In genomic region chr5:140317859-140318258, GRCh38 we compare ENCODE assay signal across 1 cellular context.
TF ChIP-seq lines count a peak whose summit lies in the region.

No MANE protein-coding gene starts in this region.

TF ChIP-seq in K562, 482 proteins besides CTCF, POLR2A, EP300 and RAD21:
- TF ChIP-seq ATF3 (IDR thresholded peaks at IDR 0.05) (no peak), ATF3 (CRISPR knock-in tag; conservative IDR thresholded peaks at IDR 0.05) (no peak), ARID3B (CRISPR knock-in tag; IDR thresholded peaks at IDR 0.05; ENCODE audit: borderline replicate concordance) (no peak), CTBP1 (IDR thresholded peaks at IDR 0.05; ENCODE audit: borderline replicate concordance) (no peak), MAFF (IDR thresholded peaks at IDR 0.05; ENCODE audit: low read length) (no peak)
